16 cellular contexts compared by ENCODE assay signal in the genomic region with DNA sequence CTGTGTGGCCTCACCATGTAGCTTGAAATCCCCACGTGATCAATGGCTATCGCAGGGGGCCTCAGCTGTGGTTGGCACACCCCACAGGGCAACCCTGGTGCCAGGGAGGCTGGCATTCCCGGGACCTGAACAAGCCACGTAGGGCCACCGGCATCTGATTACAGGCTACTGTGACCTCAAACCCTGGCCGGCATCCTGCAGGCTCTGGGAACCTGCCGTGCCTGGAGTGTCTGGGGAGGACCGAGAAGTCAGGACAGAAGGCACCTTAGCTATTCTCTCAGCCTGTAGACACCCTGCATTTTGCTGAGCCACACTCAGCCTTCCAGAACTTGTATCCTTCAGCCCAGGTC.
A peak's percentile ranks its signal among the peaks of the same experiment; 100 is the strongest.
DNase-seq lines count a peak whose midpoint lies in the region; ATAC-seq and TF ChIP-seq lines count a peak whose summit lies in the region.
"Had no signal": no experiment of that assay in that cellular context is flagged by ENCODE, and none has a peak within 500 bp of the region (broad histone marks: within the 10 kb centered on the region; RNA-seq: fewer than 3 reads in every experiment).

No MANE protein-coding gene starts in this region.

- no peak overlapping the region for H3K27ac ChIP-seq in BLaER1 treated with 17β-estradiol and CSF1 and Interleukin-3, amounts not matched to agents 10 nM and 100 nM
- H3K27ac ChIP-seq in Panc1 (ENCODE audit: low read length) (no peak overlapping the region), psoas muscle (no peak overlapping the region)
- H3K27ac ChIP-seq: GM23248, SJCRH30 had no signal

- no TSS peak for BruUV-seq in Panc1 (replicated peaks; lab: Mats Ljungman, UMichigan)

- no peaks in the 10 kb centered on the region for H3K36me3 ChIP-seq in BLaER1 treated with 17β-estradiol and CSF1 and Interleukin-3, amounts not matched to agents 10 nM and 100 nM
- H3K36me3 ChIP-seq in Panc1 (ENCODE audit: control insufficient read depth, insufficient read depth, low read length) (no peaks in the 10 kb centered on the region), psoas muscle (ENCODE audit: insufficient read depth in 1 of 2, low read depth in 1 of 2) (no peaks in the 10 kb centered on the region)
- H3K36me3 ChIP-seq: BE2C, SJCRH30 had no signal

- CTCF ChIA-PET in Panc1 (lab: Charles Lee): interaction anchor here (1.0 kb wide), 1 partner anchor 213 kb away, joined by 3 read pairs; the partner anchor contains the start of gene GLI2

- peaks cover 0 to 6% (median 0%) of the 10 kb centered on the region in 11 experiments; a peak in 1 of 22 replicates for H4K20me1 ChIP-seq in BLaER1 treated with 17β-estradiol and CSF1 and Interleukin-3, amounts not matched to agents 10 nM and 100 nM

- intact Hi-C loops in Panc1 (cut with micrococcal nuclease; ENCODE audit: unreplicated experiment): no loop called here
- intact Hi-C loops in psoas muscle (cut with DNase I): loop anchor here in 1 of 2 donors (5.0 kb wide), 1 partner anchor 129 kb away; no protein-coding TSS in a partner anchor

- peaks cover 0 to 46% (median 43%) of the 10 kb centered on the region in 10 experiments; a peak in 17 of 20 replicates for H3K4me1 ChIP-seq in BLaER1 treated with 17β-estradiol and CSF1 and Interleukin-3, amounts not matched to agents 10 nM and 100 nM
- H3K4me1 ChIP-seq in Panc1 (ENCODE audit: control insufficient read depth, insufficient read depth, low read length) (no peaks in the 10 kb centered on the region), psoas muscle (peaks cover 13% of the 10 kb centered on the region)

- H3K9me3 ChIP-seq in BLaER1 treated with 17β-estradiol and CSF1 and Interleukin-3, amounts not matched to agents 10 nM and 100 nM (replicated peaks in 1 of 11): no peaks in the 10 kb centered on the region
- H3K9me3 ChIP-seq in Panc1 (ENCODE audit: control insufficient read depth, insufficient read depth, low read depth, low read length): no peaks in the 10 kb centered on the region
- H3K9me3 ChIP-seq in psoas muscle: no peaks in the 10 kb centered on the region
- H3K9me3 ChIP-seq: BE2C, SJCRH30 had no signal

- ATAC-seq in Panc1: 0 out of 2 replicates have a peak, but pooled peaks have one; percentile 4
- peak; percentile 61 to 84 (median 76) for ATAC-seq in psoas muscle
- no peak for ATAC-seq in HG03039 (IDR thresholded peaks at IDR 0.05; ENCODE audit: unreplicated experiment)

- peak overlapping the region in 10 of 11 experiments; percentile 12 to 81 (median 59); a peak in 17 of 22 replicates for H3K4me2 ChIP-seq in BLaER1 treated with 17β-estradiol and CSF1 and Interleukin-3, amounts not matched to agents 10 nM and 100 nM

- in situ Hi-C loops in Panc1 (cut with HindIII; ENCODE audit: low pct_unique_long_range_greater_than_20kb, low sequenced_read_pairs): no loop called here

- DNase-seq in Panc1 (ENCODE audit: low read depth, low spot score) (no peak), myocyte (ENCODE audit: low read depth) (peak; percentile 44), psoas muscle (peak in 1 of 2 donors; percentile 63)
- no peak for DNase-seq in activated T-cell treated with anti-CD3 and anti-CD28 coated beads, Interleukin-2, amount 50 U/mL, for 1 hour
- no peak for DNase-seq in activated CD8-positive, alpha-beta memory T cell treated with anti-CD3 and anti-CD28 coated beads, Interleukin-2, amount 50 U/mL, for 48 hours
- DNase-seq: CD4-positive, CD25-positive, alpha-beta regulatory T cell; DMS153; GM23248; H9; NCI-H1092 treated with DMSO at 0.1 percent for 48 hours; NCI-H1436; NCI-H187 treated with DMSO at 0.1 percent for 48 hours had no signal

- no peaks in the 10 kb centered on the region for H3K27me3 ChIP-seq in BLaER1 treated with 17β-estradiol and CSF1 and Interleukin-3, amounts not matched to agents 10 nM and 100 nM
- H3K27me3 ChIP-seq in Panc1 (ENCODE audit: control insufficient read depth, insufficient read depth, low read length) (no peaks in the 10 kb centered on the region), psoas muscle (ENCODE audit: insufficient read depth in 3 of 3, low read length in 2 of 3) (no peaks in the 10 kb centered on the region)
- H3K27me3 ChIP-seq: BE2C, SJCRH30 had no signal

- TF ChIP-seq CTCF in Panc1 (IDR thresholded peaks at IDR 0.05): no peak
- no peak for TF ChIP-seq CTCF in psoas muscle (IDR thresholded peaks at IDR 0.05)

- H3K4me3 ChIP-seq in BLaER1 treated with 17β-estradiol and CSF1 and Interleukin-3, amounts not matched to agents 10 nM and 100 nM: no peak overlapping the region
- H3K4me3 ChIP-seq in Panc1 (ENCODE audit: low read depth in 2 of 2, low read length in 2 of 2) (no peak overlapping the region), psoas muscle (no peak overlapping the region)
- H3K4me3 ChIP-seq: GM23248, SJCRH30 had no signal

- WGBS in psoas muscle, 3 donors: 23 to 39% (median 35%) methylated on average over 8 of the region's 8 CpGs

- H3K9ac ChIP-seq in BLaER1 treated with 17β-estradiol and CSF1 and Interleukin-3, amounts not matched to agents 10 nM and 100 nM: no peak overlapping the region
- H3K9ac ChIP-seq: GM23248 had no signal

- POLR2A ChIA-PET in Panc1 (lab: Charles Lee): no interaction called here
